Comparison of ENCODE assay signal across 2 cellular contexts in genomic region chr3:183128695-183129094, GRCh38. TPM values are rescaled to one million over a fixed set of nuclear protein-coding genes. Genes with fewer than 3 reads are reported as not detected.
"Had no signal": no experiment of that assay in that cellular context is flagged by ENCODE, and none has a peak within 500 bp of the region (broad histone marks: within the 10 kb centered on the region; RNA-seq: fewer than 3 reads in every experiment).

No MANE protein-coding gene starts in this region.

RNA-seq across cellular contexts. Expression of gene LAMP3, which starts 33.8 kb away (rescaled TPM):
- total RNA-seq: HT-29, IMR-90 had no signal
